ENCODE assay signal across 32 cellular contexts in the genomic region with DNA sequence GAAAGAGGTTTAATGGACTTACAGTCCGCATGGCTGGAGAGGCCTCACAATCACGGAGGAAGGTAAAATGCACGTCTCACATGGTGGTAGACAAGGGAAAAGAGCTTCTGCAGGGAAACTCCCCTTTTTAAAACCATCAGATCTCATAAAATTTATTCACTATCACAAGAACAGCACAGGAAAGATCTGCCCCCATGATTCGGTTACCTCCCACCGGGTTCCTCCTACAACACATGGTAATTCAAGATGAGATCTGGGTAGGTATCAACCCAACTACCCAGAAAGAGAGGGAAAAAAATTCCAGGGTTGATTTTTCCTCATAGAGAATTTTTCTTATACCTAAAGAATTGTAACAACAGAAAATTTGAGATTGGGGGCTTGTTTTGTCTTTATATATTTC. TPM values are rescaled to one million over a fixed set of nuclear protein-coding genes. Genes with fewer than 3 reads are reported as not detected.
"Had no signal": no experiment of that assay in that cellular context is flagged by ENCODE, and none has a peak within 500 bp of the region (broad histone marks: within the 10 kb centered on the region; RNA-seq: fewer than 3 reads in every experiment).

No MANE protein-coding gene starts in this region.

- H3K27me3 ChIP-seq: ascending aorta, breast epithelium, cardiac muscle cell, dorsolateral prefrontal cortex, esophagus squamous epithelium, gastroesophageal sphincter, heart right ventricle had no signal

- H3K9me3 Mint-ChIP-seq: activated CD4-positive, alpha-beta memory T cell treated with anti-CD3 and anti-CD28 coated beads, Interleukin-2, amount 10 ng/mL, durations not matched to agents 7 days and 5 days; activated CD4-positive, alpha-beta T cell treated with anti-CD3 and anti-CD28 coated beads, Interleukin-2, amount 10 ng/mL, durations not matched to agents 7 days and 5 days; activated naive CD4-positive, alpha-beta T cell treated with anti-CD3 and anti-CD28 coated beads, Interleukin-2, amount 10 ng/mL, durations not matched to agents 7 days and 5 days; activated naive CD4-positive, alpha-beta T cell treated with anti-CD3 and anti-CD28 coated beads, Interleukin-2, amount 50 U/mL, for 72 hours; activated naive CD8-positive, alpha-beta T cell treated with anti-CD3 and anti-CD28 coated beads, Interleukin-2, amount 10 ng/mL, durations not matched to agents 7 days and 5 days; activated T-cell treated with anti-CD3 and anti-CD28 coated beads, Interleukin-2, amount 50 U/mL, for 24 hours; activated T-cell treated with anti-CD3 and anti-CD28 coated beads, Interleukin-2, amount 50 U/mL, for 72 hours; brain; central memory CD8-positive, alpha-beta T cell; dendritic cell treated with granulocyte-macrophage colony-stimulating factor and Interleukin-4, amounts not matched to agents 40 ng/mL and 50 ng/mL, for 4 days; T-helper 2 cell treated with Interferon-gamma antibody and Interleukin-4, amounts not matched to agents 5 μg/mL and 100 μg/mL, for 36 hours had no signal

- DNase-seq: activated CD4-positive, alpha-beta memory T cell treated with anti-CD3 and anti-CD28 coated beads, Interleukin-2, amount 10 ng/mL, durations not matched to agents 7 days and 5 days; activated CD4-positive, alpha-beta T cell treated with anti-CD3 and anti-CD28 coated beads for 1 hour; activated CD4-positive, alpha-beta T cell treated with anti-CD3 and anti-CD28 coated beads for 4 hours; activated CD4-positive, alpha-beta T cell treated with anti-CD3 and anti-CD28 coated beads, Interleukin-2, amount 10 ng/mL, durations not matched to agents 7 days and 5 days; activated CD4-positive, alpha-beta T cell treated with anti-CD3 and anti-CD28 coated beads, Interleukin-2, amount 50 U/mL, for 4 hours; activated CD8-positive, alpha-beta memory T cell treated with anti-CD3 and anti-CD28 coated beads, Interleukin-2, amount 50 U/mL, for 48 hours; activated gamma-delta T cell; activated naive CD4-positive, alpha-beta T cell; activated naive CD4-positive, alpha-beta T cell treated with anti-CD3 and anti-CD28 coated beads, Interleukin-2, amount 10 ng/mL, durations not matched to agents 7 days and 5 days; activated naive CD8-positive, alpha-beta T cell treated with anti-CD3 and anti-CD28 coated beads, Interleukin-2, amount 10 ng/mL, durations not matched to agents 7 days and 5 days; activated T-cell treated with anti-CD3 and anti-CD28 coated beads for 4 hours; activated T-cell treated with anti-CD3 and anti-CD28 coated beads, Interleukin-2, amount 50 U/mL, for 24 hours; activated T-cell treated with anti-CD3 and anti-CD28 coated beads, Interleukin-2, amount 50 U/mL, for 72 hours; dorsolateral prefrontal cortex; effector memory CD4-positive, alpha-beta T cell; esophagus squamous epithelium; foreskin melanocyte; heart right ventricle; T-helper 1 cell; T-helper 17 cell; T1000 had no signal

- H3K9me3 ChIP-seq: ascending aorta, breast epithelium, esophagus squamous epithelium, gastroesophageal sphincter, heart right ventricle had no signal

- H3K36me3 ChIP-seq: ascending aorta, breast epithelium, cardiac muscle cell, esophagus squamous epithelium, gastroesophageal sphincter, heart right ventricle had no signal

- H3K27me3 Mint-ChIP-seq: dendritic cell treated with granulocyte-macrophage colony-stimulating factor and Interleukin-4, amounts not matched to agents 40 ng/mL and 50 ng/mL, for 4 days had no signal

- H3K4me1 Mint-ChIP-seq: activated CD4-positive, alpha-beta memory T cell treated with anti-CD3 and anti-CD28 coated beads, Interleukin-2, amount 10 ng/mL, durations not matched to agents 7 days and 5 days; activated CD4-positive, alpha-beta T cell treated with anti-CD3 and anti-CD28 coated beads, Interleukin-2, amount 10 ng/mL, durations not matched to agents 7 days and 5 days; activated naive CD4-positive, alpha-beta T cell treated with anti-CD3 and anti-CD28 coated beads, Interleukin-2, amount 10 ng/mL, durations not matched to agents 7 days and 5 days; activated naive CD8-positive, alpha-beta T cell treated with anti-CD3 and anti-CD28 coated beads, Interleukin-2, amount 10 ng/mL, durations not matched to agents 7 days and 5 days; brain; central memory CD8-positive, alpha-beta T cell; T-helper 17 cell had no signal

- H3K4me3 Mint-ChIP-seq: activated CD4-positive, alpha-beta memory T cell treated with anti-CD3 and anti-CD28 coated beads, Interleukin-2, amount 10 ng/mL, durations not matched to agents 7 days and 5 days; activated CD4-positive, alpha-beta T cell treated with anti-CD3 and anti-CD28 coated beads, Interleukin-2, amount 10 ng/mL, durations not matched to agents 7 days and 5 days; activated naive CD4-positive, alpha-beta T cell treated with anti-CD3 and anti-CD28 coated beads, Interleukin-2, amount 10 ng/mL, durations not matched to agents 7 days and 5 days; activated naive CD8-positive, alpha-beta T cell treated with anti-CD3 and anti-CD28 coated beads, Interleukin-2, amount 10 ng/mL, durations not matched to agents 7 days and 5 days; activated T-cell treated with anti-CD3 and anti-CD28 coated beads, Interleukin-2, amount 50 U/mL, for 24 hours; activated T-cell treated with anti-CD3 and anti-CD28 coated beads, Interleukin-2, amount 50 U/mL, for 72 hours; brain; central memory CD8-positive, alpha-beta T cell; dendritic cell treated with granulocyte-macrophage colony-stimulating factor and Interleukin-4, amounts not matched to agents 40 ng/mL and 50 ng/mL, for 4 days; T-helper 17 cell; T-helper 2 cell treated with Interferon-gamma antibody and Interleukin-4, amounts not matched to agents 5 μg/mL and 100 μg/mL, for 36 hours had no signal

- ATAC-seq: activated naive CD4-positive, alpha-beta T cell treated with anti-CD3 and anti-CD28 coated beads, Interleukin-2, amount 50 U/mL, for 72 hours; activated T-cell treated with anti-CD3 and anti-CD28 coated beads, Interleukin-2, amount 50 U/mL, for 72 hours; gastroesophageal sphincter; heart right ventricle; T-helper 17 cell had no signal

- H3K27ac Mint-ChIP-seq: activated CD4-positive, alpha-beta memory T cell treated with anti-CD3 and anti-CD28 coated beads, Interleukin-2, amount 10 ng/mL, durations not matched to agents 7 days and 5 days; activated CD4-positive, alpha-beta T cell treated with anti-CD3 and anti-CD28 coated beads, Interleukin-2, amount 10 ng/mL, durations not matched to agents 7 days and 5 days; activated naive CD4-positive, alpha-beta T cell treated with anti-CD3 and anti-CD28 coated beads, Interleukin-2, amount 10 ng/mL, durations not matched to agents 7 days and 5 days; activated naive CD4-positive, alpha-beta T cell treated with anti-CD3 and anti-CD28 coated beads, Interleukin-2, amount 50 U/mL, for 72 hours; activated naive CD8-positive, alpha-beta T cell treated with anti-CD3 and anti-CD28 coated beads, Interleukin-2, amount 10 ng/mL, durations not matched to agents 7 days and 5 days; activated T-cell treated with anti-CD3 and anti-CD28 coated beads, Interleukin-2, amount 50 U/mL, for 24 hours; activated T-cell treated with anti-CD3 and anti-CD28 coated beads, Interleukin-2, amount 50 U/mL, for 72 hours; brain; dendritic cell treated with granulocyte-macrophage colony-stimulating factor and Interleukin-4, amounts not matched to agents 40 ng/mL and 50 ng/mL, for 4 days; T-helper 17 cell; T-helper 2 cell treated with Interferon-gamma antibody and Interleukin-4, amounts not matched to agents 5 μg/mL and 100 μg/mL, for 36 hours had no signal

- H3K27ac ChIP-seq: ascending aorta, breast epithelium, cardiac muscle cell, coronary artery, epithelial cell of prostate, esophagus squamous epithelium, gastroesophageal sphincter, heart right ventricle had no signal

- H3K4me3 ChIP-seq: ascending aorta, breast epithelium, cardiac muscle cell, coronary artery, dorsolateral prefrontal cortex, esophagus squamous epithelium, gastroesophageal sphincter, heart right ventricle had no signal

- H3K4me1 ChIP-seq: ascending aorta, breast epithelium, gastroesophageal sphincter had no signal

- H3K36me3 Mint-ChIP-seq: activated naive CD4-positive, alpha-beta T cell treated with anti-CD3 and anti-CD28 coated beads, Interleukin-2, amount 10 ng/mL, durations not matched to agents 7 days and 5 days; activated naive CD4-positive, alpha-beta T cell treated with anti-CD3 and anti-CD28 coated beads, Interleukin-2, amount 50 U/mL, for 72 hours; activated naive CD8-positive, alpha-beta T cell treated with anti-CD3 and anti-CD28 coated beads, Interleukin-2, amount 10 ng/mL, durations not matched to agents 7 days and 5 days; brain had no signal

RNA-seq across cellular contexts. Expression of gene RAPGEF5, which starts 13.9 kb away (rescaled TPM):
- polyA plus RNA-seq: cardiac muscle cell had no signal
